8 cellular contexts compared by ENCODE assay signal in genomic region chr1:161524742-161525250, GRCh38. TPM values are rescaled to one million over a fixed set of nuclear protein-coding genes. Genes with fewer than 3 reads are reported as not detected.
DNase-seq lines count a peak whose midpoint lies in the region; ATAC-seq, FAIRE-seq and TF ChIP-seq lines count a peak whose summit lies in the region.
"Not testable (repeated sequence)": the region's sequence is repeated elsewhere in the genome, so short reads cannot be mapped to it uniquely, and the experiment has no call there.

No MANE protein-coding gene starts in this region.

- H3K9ac ChIP-seq in GM12878 (ENCODE audit: control insufficient read depth, insufficient read depth, low read length): not testable (repeated sequence)

- H3K9me3 Mint-ChIP-seq in CD4-positive, CD25-positive, alpha-beta regulatory T cell; T-helper 1 cell treated with Interleukin-12 subunit alpha and Interleukin-12 subunit beta and Interleukin-4 antibody, amounts not matched to agents 30 μg/mL and 1 μg/mL, for 36 hours; naive B cell; stimulated activated naive B cell treated with anti-CD40 and anti-IgM and Interleukin-4, amounts not matched to agents 10 μg/mL and 1 μg/mL and 100 μg/mL, for 72 hours: not testable (repeated sequence)
- peaks cover 11% of the 10 kb centered on the region for H3K9me3 Mint-ChIP-seq in glutamatergic neuron (ENCODE audit: unreplicated experiment)

- TF ChIP-seq POLR2A in GM12878 (IDR thresholded peaks at IDR 0.05; ENCODE audit: low read depth, low read length): not testable (repeated sequence)

- H3K4me1 ChIP-seq in CD4-positive, CD25-positive, alpha-beta regulatory T cell (ENCODE audit: control insufficient read depth, insufficient read depth, low read length, poor library complexity, severe bottlenecking); GM12878 (ENCODE audit: control insufficient read depth, insufficient read depth, low read length): not testable (repeated sequence)

- peak overlapping the region; percentile 75 to 92 (median 86) for H3K4me3 Mint-ChIP-seq in CD4-positive, CD25-positive, alpha-beta regulatory T cell
- H3K4me3 Mint-ChIP-seq in T-helper 1 cell treated with Interleukin-12 subunit alpha and Interleukin-12 subunit beta and Interleukin-4 antibody, amounts not matched to agents 30 μg/mL and 1 μg/mL, for 36 hours: peak overlapping the region; percentile 76
- H3K4me3 Mint-ChIP-seq in glutamatergic neuron (ENCODE audit: unreplicated experiment) (peak overlapping the region; percentile 72), naive B cell (peak overlapping the region; percentile 73 to 96 (median 88))
- H3K4me3 Mint-ChIP-seq in stimulated activated naive B cell treated with anti-CD40 and anti-IgM and Interleukin-4, amounts not matched to agents 10 μg/mL and 1 μg/mL and 100 μg/mL, for 72 hours: peak overlapping the region; percentile 77 to 81

- peaks cover 5 to 19% (median 7%) of the 10 kb centered on the region in 4 donors for H3K4me1 Mint-ChIP-seq in CD4-positive, CD25-positive, alpha-beta regulatory T cell
- peaks cover 12% of the 10 kb centered on the region for H3K4me1 Mint-ChIP-seq in T-helper 1 cell treated with Interleukin-12 subunit alpha and Interleukin-12 subunit beta and Interleukin-4 antibody, amounts not matched to agents 30 μg/mL and 1 μg/mL, for 36 hours (ENCODE audit: low read depth)
- not testable (repeated sequence) for H3K4me1 Mint-ChIP-seq in glutamatergic neuron (ENCODE audit: low read depth, unreplicated experiment)
- peaks cover 6 to 18% (median 14%) of the 10 kb centered on the region in 3 donors for H3K4me1 Mint-ChIP-seq in naive B cell
- H3K4me1 Mint-ChIP-seq in stimulated activated naive B cell treated with anti-CD40 and anti-IgM and Interleukin-4, amounts not matched to agents 10 μg/mL and 1 μg/mL and 100 μg/mL, for 72 hours: peaks cover 9 to 12% of the 10 kb centered on the region in 2 donors

- H3K27me3 ChIP-seq in CD4-positive, CD25-positive, alpha-beta regulatory T cell (ENCODE audit: control insufficient read depth, insufficient read depth, low read length); GM12878 (replicated peaks in 1 of 2; ENCODE audit: control insufficient read depth in 2 of 2, insufficient read depth in 2 of 2, low read length in 1 of 2): not testable (repeated sequence)

- H3K79me2 ChIP-seq in GM12878 (ENCODE audit: control insufficient read depth, insufficient read depth, low read length): not testable (repeated sequence)

- not testable (repeated sequence) for H3K36me3 Mint-ChIP-seq in CD4-positive, CD25-positive, alpha-beta regulatory T cell; T-helper 1 cell treated with Interleukin-12 subunit alpha and Interleukin-12 subunit beta and Interleukin-4 antibody, amounts not matched to agents 30 μg/mL and 1 μg/mL, for 36 hours (ENCODE audit: low read depth); glutamatergic neuron (ENCODE audit: unreplicated experiment); naive B cell; stimulated activated naive B cell treated with anti-CD40 and anti-IgM and Interleukin-4, amounts not matched to agents 10 μg/mL and 1 μg/mL and 100 μg/mL, for 72 hours

- FAIRE-seq in GM12878 (lab: Jason Lieb, UNC): not testable (repeated sequence)

- not testable (repeated sequence) for H3K9me3 ChIP-seq in CD4-positive, CD25-positive, alpha-beta regulatory T cell (ENCODE audit: control insufficient read depth in 2 of 2, low read length in 2 of 2); GM12878 (replicated peaks; ENCODE audit: control insufficient read depth, insufficient read depth, low read length)

- CTCF ChIA-PET in GM12878 (lab: Yijun Ruan, JAX): not testable (repeated sequence)

- POLR2A ChIA-PET in GM12878 (lab: Charles Lee): not testable (repeated sequence)

- RAD21 ChIA-PET in GM12878 (lab: Charles Lee; ENCODE audit: unreplicated experiment): not testable (repeated sequence)

- not testable (repeated sequence) for TF ChIP-seq EP300 in GM12878 (IDR thresholded peaks at IDR 0.05; ENCODE audit: borderline replicate concordance in 1 of 2, control insufficient read depth in 1 of 2, low read depth in 2 of 2, low read length in 2 of 2)

- intact Hi-C loops in GM12878 (cut with micrococcal nuclease; ENCODE audit: unreplicated experiment): not testable (repeated sequence)

- not testable (repeated sequence) for TF ChIP-seq RAD21 in GM12878 (IDR thresholded peaks at IDR 0.05; ENCODE audit: insufficient read depth, low read depth, low read length)

- peaks cover 61% of the 10 kb centered on the region for H3K27me3 Mint-ChIP-seq in CD4-positive, CD25-positive, alpha-beta regulatory T cell
- peaks cover 48% of the 10 kb centered on the region for H3K27me3 Mint-ChIP-seq in T-helper 1 cell treated with Interleukin-12 subunit alpha and Interleukin-12 subunit beta and Interleukin-4 antibody, amounts not matched to agents 30 μg/mL and 1 μg/mL, for 36 hours (ENCODE audit: low read depth)
- peaks cover 16% of the 10 kb centered on the region for H3K27me3 Mint-ChIP-seq in glutamatergic neuron (ENCODE audit: unreplicated experiment)
- H3K27me3 Mint-ChIP-seq in naive B cell: peaks cover 5 to 34% (median 8%) of the 10 kb centered on the region in 3 donors
- peaks cover 12 to 15% of the 10 kb centered on the region in 2 donors for H3K27me3 Mint-ChIP-seq in stimulated activated naive B cell treated with anti-CD40 and anti-IgM and Interleukin-4, amounts not matched to agents 10 μg/mL and 1 μg/mL and 100 μg/mL, for 72 hours

- H3K27ac ChIP-seq in CD4-positive, CD25-positive, alpha-beta regulatory T cell (ENCODE audit: insufficient read depth, low read length, poor library complexity, severe bottlenecking); GM12878 (ENCODE audit: control insufficient read depth, insufficient read depth): not testable (repeated sequence)

- in situ Hi-C loops in GM12878 (cut with MboI): not testable (repeated sequence)

- H3K36me3 ChIP-seq in CD4-positive, CD25-positive, alpha-beta regulatory T cell (ENCODE audit: control insufficient read depth, insufficient read depth, low read length); GM12878 (ENCODE audit: control insufficient read depth in 2 of 2, insufficient read depth in 2 of 2, low read length in 1 of 2): not testable (repeated sequence)

- 46% methylated on average over 22 of the region's 53 CpGs for WGBS in GM12878 (ENCODE audit: insufficient coverage, insufficient replicate concordance, low lambda C conversion rate, missing lambda C conversion rate)

- peak overlapping the region; percentile 60 for H2AFZ ChIP-seq in GM12878 (ENCODE audit: control insufficient read depth, low read depth, low read length)

- H4K20me1 ChIP-seq in GM12878 (ENCODE audit: control insufficient read depth, insufficient read depth): not testable (repeated sequence)

- H3K4me2 ChIP-seq in GM12878 (ENCODE audit: control insufficient read depth, insufficient read depth): 0 out of 2 replicates have a peak overlapping the region, but pooled peaks have one; percentile 31

- DNase-seq in CD4-positive, CD25-positive, alpha-beta regulatory T cell: peak in 1 of 3 donors; percentile 19
- DNase-seq in GM12878 (ENCODE audit: low read depth, low spot score); glutamatergic neuron; naive B cell; stimulated activated naive B cell treated with anti-CD40 and anti-IgM and Interleukin-4, amounts not matched to agents 10 μg/mL and 1 μg/mL and 100 μg/mL, for 72 hours: not testable (repeated sequence)

- peak; percentile 7 to 14 for ATAC-seq in CD4-positive, CD25-positive, alpha-beta regulatory T cell (ENCODE audit: low read depth in 2 of 2)
- ATAC-seq in GM19463 (IDR thresholded peaks at IDR 0.05; ENCODE audit: unreplicated experiment) (peak; percentile 22), HG03159 (IDR thresholded peaks at IDR 0.05; ENCODE audit: unreplicated experiment) (peak; percentile 10), GM12878 (peak; percentile 61), naive B cell (ENCODE audit: low read depth in 2 of 2) (peak; percentile 11 to 15)
- peak; percentile 38 to 53 for ATAC-seq in stimulated activated naive B cell treated with anti-CD40 and anti-IgM and Interleukin-4, amounts not matched to agents 10 μg/mL and 1 μg/mL and 100 μg/mL, for 72 hours (replicated peaks)

- not testable (repeated sequence) for H3K4me3 ChIP-seq in CD4-positive, CD25-positive, alpha-beta regulatory T cell (ENCODE audit: low read depth, low read length)
- H3K4me3 ChIP-seq in GM12878: peak overlapping the region; percentile 33; the same call in 1 of the 2 replicates

- SMC1A ChIA-PET in GM12878 (lab: Charles Lee; ENCODE audit: uncharacterized antibody, unreplicated experiment): not testable (repeated sequence)

- BruUV-seq in GM12878 (replicated peaks; lab: Mats Ljungman, UMichigan): not testable (repeated sequence)

- TF ChIP-seq CTCF in GM12878 (IDR thresholded peaks at IDR 0.05 in 2 of 3, conservative IDR thresholded peaks at IDR 0.05 in 1 of 3; ENCODE audit: control insufficient read depth in 2 of 3, extremely low read depth in 1 of 3, insufficient read depth in 1 of 3, low read depth in 3 of 3, low read length in 3 of 3); glutamatergic neuron (IDR thresholded peaks at IDR 0.05; ENCODE audit: partially characterized antibody, unreplicated experiment): not testable (repeated sequence)

- not testable (repeated sequence) for H3K27ac Mint-ChIP-seq in CD4-positive, CD25-positive, alpha-beta regulatory T cell; T-helper 1 cell treated with Interleukin-12 subunit alpha and Interleukin-12 subunit beta and Interleukin-4 antibody, amounts not matched to agents 30 μg/mL and 1 μg/mL, for 36 hours; glutamatergic neuron (ENCODE audit: unreplicated experiment); stimulated activated naive B cell treated with anti-CD40 and anti-IgM and Interleukin-4, amounts not matched to agents 10 μg/mL and 1 μg/mL and 100 μg/mL, for 72 hours
- H3K27ac Mint-ChIP-seq in naive B cell: peak overlapping the region in 2 of 6 donors; percentile 49 to 69

RNA-seq across cellular contexts. Expression of gene HSPA6, which starts 0.5 kb away (rescaled TPM):
- not detected for total RNA-seq in CD4-positive, CD25-positive, alpha-beta regulatory T cell
- not detected for polyA plus RNA-seq in CD4-positive, CD25-positive, alpha-beta regulatory T cell
- 16.8 and 21.0 TPM in 2 replicates for total RNA-seq in GM12878 (2013; cell fraction: nucleolus; rRNA removed)
- total RNA-seq in GM12878 (2014; rRNA removed) (0.65 and 0.96 TPM in 2 replicates), GM12878 (2014; rRNA removed; fragmentation: Illumina TruSeq; extraction: Trizol) (0.18 and 0.36 TPM in 2 replicates), GM12878 (2021) (1.6 and 1.8 TPM in 2 replicates), glutamatergic neuron (ENCODE audit: unreplicated experiment) (not detected)
- 0.81 TPM for polyA plus RNA-seq in GM12878 (2011; ENCODE audit: low read depth)
- polyA plus RNA-seq in GM12878 (2011; rRNA removed) (0.06 and 0.18 TPM in 2 replicates), GM12878 (2014; fragmentation: Illumina TruSeq; extraction: Trizol) (0.12 and 0.16 TPM in 2 replicates), GM12878 (2014; fragmentation: Nextera tagmentation; extraction: Ambion mirVana) (under 1 TPM; 0.05 to 0.09 TPM), GM12878 (2014; rRNA removed) (1.2 and 1.5 TPM in 2 replicates), GM12878 (2016; fragmentation: Nextera tagmentation; extraction: Ambion mirVana) (1 to 10 TPM; 8.5 to 8.8 TPM), naive B cell (ENCODE audit: low read depth in 6 of 6) (under 1 TPM in 2 of 6 donors, not detected in 4; 0.12 to 0.13 TPM)
- polyA plus RNA-seq in GM12878 (2011; cell fraction: cytosol; rRNA removed): 0.42 and 0.64 TPM in 2 replicates
- polyA plus RNA-seq in GM12878 (2011; cell fraction: nucleus; rRNA removed): 2.0 and 4.2 TPM in 2 replicates
- polyA plus RNA-seq in GM12878 (2012): 1.1 and 1.4 TPM in 2 replicates
- 0.15 and 0.41 TPM in 2 replicates for polyA minus RNA-seq in GM12878 (2011; rRNA and poly(A)+ RNA removed)
- polyA minus RNA-seq in GM12878 (2011; cell fraction: cytosol; rRNA and poly(A)+ RNA removed): 0.94 TPM in 1 of 2 replicates, not detected in the other
- 1.1 and 5.1 TPM in 2 replicates for polyA minus RNA-seq in GM12878 (2011; cell fraction: nucleus; rRNA and poly(A)+ RNA removed)

RNA-seq across cellular contexts. Expression of gene FCGR2A, which starts 19.5 kb away (rescaled TPM):
- not detected for total RNA-seq in CD4-positive, CD25-positive, alpha-beta regulatory T cell
- under 1 TPM in 2 of 4 donors, not detected in 2; 0.17 to 0.76 TPM for polyA plus RNA-seq in CD4-positive, CD25-positive, alpha-beta regulatory T cell
- 7.9 and 10.6 TPM in 2 replicates for total RNA-seq in GM12878 (2013; cell fraction: nucleolus; rRNA removed)
- total RNA-seq in GM12878 (2014; rRNA removed): 5.0 and 5.7 TPM in 2 replicates
- 5.3 and 7.0 TPM in 2 replicates for total RNA-seq in GM12878 (2014; rRNA removed; fragmentation: Illumina TruSeq; extraction: Trizol)
- 6.4 and 6.9 TPM in 2 replicates for total RNA-seq in GM12878 (2021)
- 0.41 TPM for polyA plus RNA-seq in GM12878 (2011; ENCODE audit: low read depth)
- polyA plus RNA-seq in GM12878 (2011; rRNA removed): 2.3 and 3.7 TPM in 2 replicates
- 1.0 TPM in 2 replicates for polyA plus RNA-seq in GM12878 (2011; cell fraction: cytosol; rRNA removed)
- polyA plus RNA-seq in GM12878 (2011; cell fraction: nucleus; rRNA removed): 2.4 and 2.9 TPM in 2 replicates
- 1.2 and 1.4 TPM in 2 replicates for polyA plus RNA-seq in GM12878 (2012)
- 7.4 and 9.3 TPM in 2 replicates for polyA plus RNA-seq in GM12878 (2014; fragmentation: Illumina TruSeq; extraction: Trizol)
- 1 to 10 TPM; 3.8 to 4.2 TPM for polyA plus RNA-seq in GM12878 (2014; fragmentation: Nextera tagmentation; extraction: Ambion mirVana)
- 3.2 and 3.3 TPM in 2 replicates for polyA plus RNA-seq in GM12878 (2014; rRNA removed)
- 1 to 10 TPM; 3.1 to 3.6 TPM for polyA plus RNA-seq in GM12878 (2016; fragmentation: Nextera tagmentation; extraction: Ambion mirVana)
- polyA minus RNA-seq in GM12878 (2011; rRNA and poly(A)+ RNA removed): 1.5 and 1.8 TPM in 2 replicates
- polyA minus RNA-seq in GM12878 (2011; cell fraction: cytosol; rRNA and poly(A)+ RNA removed): 0.53 and 1.0 TPM in 2 replicates
- polyA minus RNA-seq in GM12878 (2011; cell fraction: nucleus; rRNA and poly(A)+ RNA removed): 1.3 and 2.4 TPM in 2 replicates
- total RNA-seq in glutamatergic neuron (ENCODE audit: unreplicated experiment): not detected
- 1 to 10 TPM in 4 of 6 donors, under 1 TPM in 2; 0.23 to 5.0 (median 1.4) TPM for polyA plus RNA-seq in naive B cell (ENCODE audit: low read depth in 6 of 6)

RNA-seq across cellular contexts. Expression of gene FCGR3A, which starts 24.8 kb away (rescaled TPM):
- total RNA-seq in CD4-positive, CD25-positive, alpha-beta regulatory T cell: not detected
- under 1 TPM in 3 of 4 donors, not detected in 1; 0.52 to 0.83 (median 0.79) TPM for polyA plus RNA-seq in CD4-positive, CD25-positive, alpha-beta regulatory T cell
- total RNA-seq in GM12878 (2013; cell fraction: nucleolus; rRNA removed): not detected in 2 replicates
- total RNA-seq in GM12878 (2014; rRNA removed) (0.05 TPM in 1 of 2 replicates, not detected in the other), GM12878 (2014; rRNA removed; fragmentation: Illumina TruSeq; extraction: Trizol) (not detected in 2 replicates), GM12878 (2021) (0.10 TPM in 1 of 2 replicates, not detected in the other), glutamatergic neuron (ENCODE audit: unreplicated experiment) (not detected)
- polyA plus RNA-seq in GM12878 (2011; ENCODE audit: low read depth): not detected
- polyA plus RNA-seq in GM12878 (2011; rRNA removed) (not detected in 2 replicates), GM12878 (2014; fragmentation: Illumina TruSeq; extraction: Trizol) (not detected in 2 replicates), GM12878 (2014; fragmentation: Nextera tagmentation; extraction: Ambion mirVana) (not detected), GM12878 (2014; rRNA removed) (not detected in 2 replicates), GM12878 (2016; fragmentation: Nextera tagmentation; extraction: Ambion mirVana) (under 1 TPM in 1 of 2 experiments, not detected in 1; 0.09 TPM), naive B cell (ENCODE audit: low read depth in 6 of 6) (1 to 10 TPM in 4 of 6 donors, under 1 TPM in 2; 0.33 to 3.1 (median 1.3) TPM)
- polyA plus RNA-seq in GM12878 (2011; cell fraction: cytosol; rRNA removed): not detected in 2 replicates
- 0.06 TPM in 1 of 2 replicates, not detected in the other for polyA plus RNA-seq in GM12878 (2011; cell fraction: nucleus; rRNA removed)
- polyA plus RNA-seq in GM12878 (2012): not detected in 2 replicates
- polyA minus RNA-seq in GM12878 (2011; rRNA and poly(A)+ RNA removed): 0.10 TPM in 1 of 2 replicates, not detected in the other
- not detected in 2 replicates for polyA minus RNA-seq in GM12878 (2011; cell fraction: cytosol; rRNA and poly(A)+ RNA removed)
- not detected in 2 replicates for polyA minus RNA-seq in GM12878 (2011; cell fraction: nucleus; rRNA and poly(A)+ RNA removed)

Comparison
In these comparisons a context has a peak if more than half of its experiments do, and no peak if none do; other contexts are left out.
1. ATAC-seq: peak in every context shown above with its lines; median percentile 61 in GM12878; 46 in stimulated activated naive B cell treated with anti-CD40 and anti-IgM and Interleukin-4, amounts not matched to agents 10 μg/mL and 1 μg/mL and 100 μg/mL, for 72 hours; 22 in GM19463; 13 in naive B cell; 10 in CD4-positive, CD25-positive, alpha-beta regulatory T cell; 10 in HG03159.